In genomic region chr19:53775524-53775923, GRCh38 we compare ENCODE assay signal across 16 cellular contexts. TPM values are rescaled to one million over a fixed set of nuclear protein-coding genes. Genes with fewer than 3 reads are reported as not detected.
DNase-seq lines count a peak whose midpoint lies in the region; ATAC-seq, FAIRE-seq and TF ChIP-seq lines count a peak whose summit lies in the region.
"Had no signal": no experiment of that assay in that cellular context is flagged by ENCODE, and none has a peak within 500 bp of the region (broad histone marks: within the 10 kb centered on the region; RNA-seq: fewer than 3 reads in every experiment).

No MANE protein-coding gene starts in this region.

- H3K36me3 ChIP-seq in HepG2 (replicated peaks in 1 of 2; ENCODE audit: control insufficient read depth in 1 of 2, insufficient read depth in 2 of 2, low read length in 2 of 2): no peaks in the 10 kb centered on the region
- H3K36me3 ChIP-seq in right lobe of liver: no peaks in the 10 kb centered on the region
- no peaks in the 10 kb centered on the region for H3K36me3 ChIP-seq in H1 (ENCODE audit: control insufficient read depth in 2 of 4, insufficient read depth in 4 of 4, low read length in 3 of 4)
- no peaks in the 10 kb centered on the region for H3K36me3 ChIP-seq in osteoblast (ENCODE audit: insufficient read depth, low read length)
- no peaks in the 10 kb centered on the region for H3K36me3 ChIP-seq in brain microvascular endothelial cell (replicated peaks)

- H3K27ac ChIP-seq in HepG2 (ENCODE audit: extremely low read length, insufficient read depth, low read length) (no peak overlapping the region), right lobe of liver (no peak overlapping the region), H1 (ENCODE audit: low read depth, low read length) (no peak overlapping the region), osteoblast (ENCODE audit: low read depth, low read length) (no peak overlapping the region), brain microvascular endothelial cell (no peak overlapping the region)
- H3K27ac ChIP-seq: HL-60 had no signal

- H3K79me1 ChIP-seq in H1 (ENCODE audit: low read depth, low read length): no peaks in the 10 kb centered on the region

- peak overlapping the region in 2 of 3 experiments; percentile 12 to 16; a peak in 2 of 6 replicates for H3K4me3 ChIP-seq in HepG2 (replicated peaks in 1 of 3; ENCODE audit: insufficient read depth in 1 of 3, low read depth in 2 of 3, low read length in 3 of 3)
- no peak overlapping the region for H3K4me3 ChIP-seq in right lobe of liver
- no peak overlapping the region for H3K4me3 ChIP-seq in H1 (ENCODE audit: extremely low read depth in 1 of 4, insufficient read depth in 2 of 4, low read depth in 3 of 4, low read length in 4 of 4)
- no peak overlapping the region for H3K4me3 ChIP-seq in osteoblast (ENCODE audit: insufficient read depth, low read length)
- no peak overlapping the region for H3K4me3 ChIP-seq in brain microvascular endothelial cell (ENCODE audit: low read depth, low read length)

- no peaks in the 10 kb centered on the region for H3K23me2 ChIP-seq in H1 (ENCODE audit: low read depth, low read length)

- no peak overlapping the region for H4K5ac ChIP-seq in H1 (ENCODE audit: insufficient read length, low read depth, low read length)

- 0 out of 2 replicates have a peak overlapping the region, but pooled peaks have one; percentile 20 for H2BK15ac ChIP-seq in H1 (ENCODE audit: low read length)

- peak; percentile 61 for DNase-seq in HepG2 (ENCODE audit: low spot score)
- DNase-seq in right lobe of liver: no peak
- DNase-seq in H1 (ENCODE audit: low read depth in 1 of 2, low spot score in 2 of 2): no peak
- no peak for DNase-seq in osteoblast (ENCODE audit: insufficient read length, low spot score, missing footprints)
- DNase-seq in brain microvascular endothelial cell: no peak
- DNase-seq: C1 segment of cervical spinal cord; CD4-positive, alpha-beta T cell; DND-41; GF-D8 had no signal

- TF ChIP-seq CTCF in HepG2 (CRISPR knock-in tag; IDR thresholded peaks at IDR 0.05) (no peak), right lobe of liver (IDR thresholded peaks at IDR 0.05) (no peak), H1 (IDR thresholded peaks at IDR 0.05; ENCODE audit: control extremely low read depth in 1 of 3, insufficient read depth in 1 of 3, low read depth in 1 of 3, low read length in 3 of 3) (no peak), osteoblast (IDR thresholded peaks at IDR 0.05; ENCODE audit: extremely low read depth, low read depth, low read length) (no peak), brain microvascular endothelial cell (IDR thresholded peaks at IDR 0.05; ENCODE audit: low read depth, low read length, missing control alignments) (no peak)

- WGBS in HepG2 (ENCODE audit: low lambda C conversion rate): 17% methylated on average over 18 of the region's 18 CpGs
- 28% methylated on average over 11 of the region's 18 CpGs for WGBS in right lobe of liver (ENCODE audit: insufficient coverage, low coverage, low lambda C conversion rate, missing lambda C conversion rate)
- 85% methylated on average over 18 of the region's 18 CpGs; no CpG with 5 or more reads in 1 of the 2 experiments for WGBS in H1 (ENCODE audit: extremely low coverage in 1 of 2, insufficient coverage in 1 of 2, insufficient read length in 1 of 2, insufficient replicate concordance in 2 of 2, low coverage in 1 of 2, low lambda C conversion rate in 2 of 2, missing lambda C conversion rate in 1 of 2), 2 experiments

- no peak overlapping the region for H4K8ac ChIP-seq in H1 (ENCODE audit: extremely low read depth, insufficient read depth, low read length)

- CTCF ChIA-PET in HepG2 (lab: Yijun Ruan, JAX; ENCODE audit: low intra/inter-chr PET ratio, low total read pairs): interaction anchor here (1.1 kb wide), 1 partner anchor 18 kb away, joined by 4 read pairs; no protein-coding TSS in a partner anchor
- CTCF ChIA-PET in H1 (lab: Charles Lee; ENCODE audit: partially characterized antibody): interaction anchor here (0.7 to 6.9 kb wide), 8 partner anchors 8 to 182 kb away, joined by 3 to 108 read pairs (median 4); no protein-coding TSS in a partner anchor

- H3K79me2 ChIP-seq in HepG2 (ENCODE audit: insufficient read depth, low read length) (no peaks in the 10 kb centered on the region), H1 (ENCODE audit: control insufficient read depth in 1 of 2, insufficient read depth in 2 of 2, low read length in 2 of 2) (no peaks in the 10 kb centered on the region), osteoblast (ENCODE audit: insufficient read depth, low read length) (no peaks in the 10 kb centered on the region)

- intact Hi-C loops in HepG2 (cut with micrococcal nuclease; ENCODE audit: unreplicated experiment): no loop called here
- intact Hi-C loops in right lobe of liver (cut with DNase I): no loop called here

- H3K27me3 ChIP-seq in HepG2 (ENCODE audit: control insufficient read depth in 1 of 2, insufficient read depth in 2 of 2, low read length in 2 of 2): no peaks in the 10 kb centered on the region
- H3K27me3 ChIP-seq in right lobe of liver: no peaks in the 10 kb centered on the region
- H3K27me3 ChIP-seq in H1 (replicated peaks in 1 of 4; ENCODE audit: control insufficient read depth in 3 of 4, extremely low read depth in 1 of 4, insufficient read depth in 3 of 4, low read length in 3 of 4): no peaks in the 10 kb centered on the region
- no peaks in the 10 kb centered on the region for H3K27me3 ChIP-seq in osteoblast (ENCODE audit: insufficient read depth, low read length)
- no peaks in the 10 kb centered on the region for H3K27me3 ChIP-seq in brain microvascular endothelial cell (replicated peaks)

- ATAC-seq in HepG2 (peak; percentile 86), right lobe of liver (no peak), GM19455 (IDR thresholded peaks at IDR 0.05; ENCODE audit: unreplicated experiment) (no peak), HG02763 (IDR thresholded peaks at IDR 0.05; ENCODE audit: unreplicated experiment) (no peak)
- ATAC-seq: HCT116 had no signal

- no peak overlapping the region for H2AK5ac ChIP-seq in H1 (ENCODE audit: low read depth, low read length)

- H2BK120ac ChIP-seq in H1 (replicated peaks; ENCODE audit: low read depth, low read length): no peak overlapping the region

- FAIRE-seq in HepG2 (lab: Jason Lieb, UNC) (peak; percentile 12), H1 (lab: Jason Lieb, UNC) (no peak)
- FAIRE-seq: A204.1, GM19239 had no signal

- TF ChIP-seq EP300 in HepG2 (IDR thresholded peaks at IDR 0.05; ENCODE audit: low read depth in 2 of 2, low read length in 2 of 2) (no peak), HepG2 (CRISPR knock-in tag; IDR thresholded peaks at IDR 0.05; ENCODE audit: borderline replicate concordance) (no peak), H1 (IDR thresholded peaks at IDR 0.05; ENCODE audit: borderline replicate concordance in 1 of 2, low read depth in 2 of 2, low read length in 2 of 2) (no peak)

- in situ Hi-C loops in HepG2 (cut with HindIII; ENCODE audit: extremely low pct_ligation_motif_present, low pct_unique_long_range_greater_than_20kb): no loop called here
- in situ Hi-C loops in brain microvascular endothelial cell (cut with HindIII; ENCODE audit: low pct_ligation_motif_present, low sequenced_read_pairs): no loop called here

- no TSS peak for BruUV-seq in HepG2 (replicated peaks; lab: Mats Ljungman, UMichigan)

- H3K4me1 ChIP-seq in HepG2 (ENCODE audit: insufficient read depth, low read length) (peaks cover 13% of the 10 kb centered on the region), right lobe of liver (no peaks in the 10 kb centered on the region), H1 (replicated peaks in 1 of 4; ENCODE audit: control insufficient read depth in 3 of 4, insufficient read depth in 4 of 4, low read length in 3 of 4) (peaks cover 0 to 10% (median 2%) of the 10 kb centered on the region in 4 experiments; a peak in 4 of 7 replicates), osteoblast (ENCODE audit: insufficient read depth, low read length) (no peaks in the 10 kb centered on the region)

- H3K9me3 ChIP-seq in HepG2 (ENCODE audit: low read length): no peaks in the 10 kb centered on the region
- no peaks in the 10 kb centered on the region for H3K9me3 ChIP-seq in right lobe of liver
- H3K9me3 ChIP-seq in H1 (ENCODE audit: insufficient read depth in 2 of 2, low read depth in 1 of 2, low read length in 1 of 2): no peaks in the 10 kb centered on the region
- no peaks in the 10 kb centered on the region for H3K9me3 ChIP-seq in osteoblast (ENCODE audit: low read depth, low read length)

- H3K18ac ChIP-seq in H1 (ENCODE audit: extremely low read depth, low read length): no peak overlapping the region

- H3K4me2 ChIP-seq in HepG2 (ENCODE audit: low read depth, low read length): peak overlapping the region; percentile 60
- H3K4me2 ChIP-seq in H1 (ENCODE audit: insufficient read depth in 1 of 2, low read depth in 2 of 2, low read length in 2 of 2): no peak overlapping the region
- no peak overlapping the region for H3K4me2 ChIP-seq in osteoblast (ENCODE audit: insufficient read depth, low read length)

- peak overlapping the region; percentile 63; the same call in 1 of the 2 replicates for H2BK5ac ChIP-seq in H1 (ENCODE audit: low read depth, low read length)

- H4K20me1 ChIP-seq in HepG2 (ENCODE audit: insufficient read depth, low read length) (no peaks in the 10 kb centered on the region), H1 (replicated peaks in 1 of 2; ENCODE audit: control insufficient read depth in 1 of 2, insufficient read depth in 2 of 2, low read length in 2 of 2) (no peaks in the 10 kb centered on the region), osteoblast (ENCODE audit: insufficient read depth, low read length) (no peaks in the 10 kb centered on the region)

- H3K9ac ChIP-seq in HepG2 (ENCODE audit: insufficient read depth, low read depth, low read length) (no peak overlapping the region), H1 (replicated peaks in 1 of 4; ENCODE audit: extremely low read depth in 1 of 4, low read depth in 3 of 4, low read length in 3 of 4) (no peak overlapping the region)

- TF ChIP-seq POLR2A in HepG2 (IDR thresholded peaks at IDR 0.05; ENCODE audit: insufficient read depth in 1 of 2, low read depth in 2 of 2, low read length in 2 of 2) (no peak), right lobe of liver (IDR thresholded peaks at IDR 0.05) (no peak), H1 (IDR thresholded peaks at IDR 0.05; ENCODE audit: control extremely low read depth in 1 of 2, low read depth in 2 of 2, low read length in 2 of 2) (no peak)

- H4K91ac ChIP-seq in H1 (replicated peaks; ENCODE audit: insufficient read length, low read length): no peak overlapping the region

- POLR2A ChIA-PET in HepG2 (lab: Yijun Ruan, JAX) (no interaction called here), H1 (lab: Charles Lee; ENCODE audit: partially characterized antibody) (interaction anchor here (0.7 to 3.8 kb wide), 2 partner anchors 12 to 387 kb away, joined by 4 to 31 read pairs; no protein-coding TSS in a partner anchor)

- no peak overlapping the region for H3K23ac ChIP-seq in H1 (ENCODE audit: insufficient read length)

- TF ChIP-seq RAD21 in HepG2 (CRISPR knock-in tag; IDR thresholded peaks at IDR 0.05): no peak
- TF ChIP-seq RAD21 in H1 (IDR thresholded peaks at IDR 0.05 in 1 of 2, conservative IDR thresholded peaks at IDR 0.05 in 1 of 2; ENCODE audit: low read depth in 2 of 2, low read length in 2 of 2): no peak

- H2BK20ac ChIP-seq in H1 (ENCODE audit: low read length): peak overlapping the region; percentile 80; the same call in 1 of the 2 replicates

- no peak overlapping the region for H2AFZ ChIP-seq in HepG2 (ENCODE audit: low read length)
- H2AFZ ChIP-seq in H1 (ENCODE audit: low read length): no peak overlapping the region
- peak overlapping the region; percentile 35 for H2AFZ ChIP-seq in osteoblast (ENCODE audit: low read length)

- H3K14ac ChIP-seq in H1 (ENCODE audit: insufficient read length): no peak overlapping the region

- H2BK12ac ChIP-seq in H1 (ENCODE audit: low read depth, low read length): peak overlapping the region; percentile 45; the same call in 1 of the 2 replicates

- H3K56ac ChIP-seq in H1 (replicated peaks; ENCODE audit: insufficient read length, low read depth, low read length): no peak overlapping the region

- no peak overlapping the region for H3K4ac ChIP-seq in H1 (replicated peaks; ENCODE audit: insufficient read length, low read depth, low read length)

RNA-seq across cellular contexts. Expression of gene NLRP12, which starts 48.6 kb away (rescaled TPM):
- total RNA-seq in HepG2 (2016; rRNA removed; fragmentation: Illumina TruSeq; extraction: Trizol) (0.10 and 0.15 TPM in 2 replicates), right lobe of liver (under 1 TPM; 0.20 to 0.56 (median 0.34) TPM), osteoblast (under 0.01 TPM in 1 of 2 replicates, not detected in the other)
- total RNA-seq in HepG2 (2016; cell fraction: cytosol; rRNA removed; fragmentation: Illumina TruSeq; extraction: Trizol; ENCODE audit: low read depth): 0.09 TPM in 1 of 2 replicates, not detected in the other
- 0.04 and 0.10 TPM in 2 replicates for total RNA-seq in HepG2 (2016; cell fraction: insoluble cytoplasmic fraction; rRNA removed; fragmentation: Illumina TruSeq; extraction: Trizol)
- total RNA-seq in HepG2 (2016; cell fraction: membrane; rRNA removed; fragmentation: Illumina TruSeq; extraction: Trizol): 0.07 TPM in 1 of 2 replicates, not detected in the other
- total RNA-seq in HepG2 (2016; cell fraction: nucleus; rRNA removed; fragmentation: Illumina TruSeq; extraction: Trizol): not detected in 2 replicates
- polyA plus RNA-seq in HepG2 (2011; rRNA removed) (0.20 and 0.21 TPM in 2 replicates), H1 (2011; rRNA removed) (1.0 and 2.5 TPM in 2 replicates)
- 0.23 and 0.40 TPM in 2 replicates for polyA plus RNA-seq in HepG2 (2011; cell fraction: cytosol; rRNA removed)
- 0.07 and 0.08 TPM in 2 replicates for polyA plus RNA-seq in HepG2 (2011; cell fraction: nucleus; rRNA removed)
- polyA plus RNA-seq in HepG2 (2012): 0.07 and 0.11 TPM in 2 replicates
- polyA plus RNA-seq in HepG2 (2016; cell fraction: cytosol; fragmentation: Illumina TruSeq; extraction: Trizol; ENCODE audit: low read depth): 0.02 TPM in 1 of 2 replicates, not detected in the other
- polyA plus RNA-seq in HepG2 (2016; cell fraction: insoluble cytoplasmic fraction; fragmentation: Illumina TruSeq; extraction: Trizol; ENCODE audit: low read depth): 0.11 and 0.13 TPM in 2 replicates
- 0.07 TPM in 1 of 2 replicates, not detected in the other for polyA plus RNA-seq in HepG2 (2016; cell fraction: membrane; fragmentation: Illumina TruSeq; extraction: Trizol; ENCODE audit: low read depth)
- polyA plus RNA-seq in HepG2 (2016; cell fraction: nucleus; fragmentation: Illumina TruSeq; extraction: Trizol; ENCODE audit: insufficient read depth, low read depth): 0.15 TPM in 1 of 2 replicates, not detected in the other
- 0.24 TPM in 1 of 2 replicates, not detected in the other for polyA minus RNA-seq in HepG2 (2011; rRNA and poly(A)+ RNA removed; ENCODE audit: low replicate concordance)
- not detected in 2 replicates for polyA minus RNA-seq in HepG2 (2011; cell fraction: cytosol; rRNA and poly(A)+ RNA removed)
- 0.12 and 0.13 TPM in 2 replicates for polyA minus RNA-seq in HepG2 (2011; cell fraction: nucleus; rRNA and poly(A)+ RNA removed)
- total RNA-seq in H1 (2021; fragmentation: NEBNext Ultra II Directional; extraction: Animal tissue kit (Norgen Biotek cat#: 25700)): 1.8 and 1.9 TPM in 2 replicates
- 2.1 TPM for polyA plus RNA-seq in H1 (2011; cell fraction: cytosol; rRNA removed)
- polyA plus RNA-seq in H1 (2011; cell fraction: nucleus; rRNA removed): 2.9 TPM
- 0.69 to 1.5 TPM (median 1.1 TPM) in 4 replicates for polyA plus RNA-seq in H1 (2012, experiment 1 of 2)
- 0.89 TPM for polyA plus RNA-seq in H1 (2012, experiment 2 of 2)
- polyA plus RNA-seq in H1 (2013, experiment 1 of 2): 1.8 TPM
- polyA plus RNA-seq in H1 (2013, experiment 2 of 2): 1.7 TPM
- polyA minus RNA-seq in H1 (2011; rRNA and poly(A)+ RNA removed): 2.8 and 5.0 TPM in 2 replicates
- polyA minus RNA-seq in H1 (2011; cell fraction: cytosol; rRNA and poly(A)+ RNA removed): 2.3 TPM
- 3.6 TPM for polyA minus RNA-seq in H1 (2011; cell fraction: nucleus; rRNA and poly(A)+ RNA removed)
- total RNA-seq: B cell had no signal

Comparison
In these comparisons a context has a peak if more than half of its experiments do, and no peak if none do; other contexts are left out.
1. H3K4me3 ChIP-seq: peak in HepG2 (2 of 3); none in right lobe of liver (0 of 3), H1 (0 of 4), osteoblast (single experiment) and brain microvascular endothelial cell (single experiment).
2. Of the 41 proteins assayed by ChIP-seq in both HepG2 and H1: peak only in HepG2: HDAC2; only in H1: none; in both: none; in neither: 40.